8 cellular contexts compared by ENCODE assay signal in genomic region chr11:12888525-12889158, GRCh38.
A peak's percentile ranks its signal among the peaks of the same experiment; 100 is the strongest.
DNase-seq lines count a peak whose midpoint lies in the region; ATAC-seq and TF ChIP-seq lines count a peak whose summit lies in the region.

No MANE protein-coding gene starts in this region.

- DNase-seq in AG04450 (ENCODE audit: low read depth, low spot score) = peak; percentile 81
- peak; percentile 89 for DNase-seq in Karpas-422
- DNase-seq in RKO (ENCODE audit: low spot score) = peak; percentile 72
- peak; percentile 20 to 37 for DNase-seq in activated T-helper 1 cell treated with anti-CD3 and anti-CD28 coated beads, Interleukin-2, amount 50 U/mL, for 16 hours (ENCODE audit: low read depth in 1 of 2, low spot score in 1 of 2)
- DNase-seq in fibroblast of villous mesenchyme (ENCODE audit: low read depth) = peak; percentile 95
- peak; percentile 21 for DNase-seq in occipital lobe (lab: John Stamatoyannopoulos, UW)
- peak in 45 of 49 donors; percentile 4 to 82 (median 64) for DNase-seq in substantia nigra (lab: John Stamatoyannopoulos, UW)

- H3K4me3 ChIP-seq in AG04450 (ENCODE audit: low read depth, low read length) (no peak overlapping the region), Karpas-422 (ENCODE audit: low read length) (no peak overlapping the region), fibroblast of villous mesenchyme (ENCODE audit: low read depth, low read length) (no peak overlapping the region)

- no peak overlapping the region for H3K4me2 ChIP-seq in Karpas-422 (ENCODE audit: low read depth, low read length, poor library complexity, severe bottlenecking)

- TF ChIP-seq CTCF in AG04450 (IDR thresholded peaks at IDR 0.05; ENCODE audit: low read depth, low read length) (peak; percentile 80), fibroblast of villous mesenchyme (IDR thresholded peaks at IDR 0.05; ENCODE audit: insufficient read depth, low read depth, low read length) (peak; percentile 71)

- no peaks in the 10 kb centered on the region for H3K27me3 ChIP-seq in AG04450 (ENCODE audit: control insufficient read depth, insufficient read depth, low read length)
- H3K27me3 ChIP-seq in Karpas-422 (ENCODE audit: low read length) = no peaks in the 10 kb centered on the region

- POLR2A ChIA-PET in AG04450 (lab: Yijun Ruan, JAX) = interaction anchor here (0.6 to 1.1 kb wide), 6 partner anchors 11 to 558 kb away, joined by 3 to 7 read pairs (median 3); no protein-coding TSS in a partner anchor

- CTCF ChIA-PET in AG04450 (lab: Charles Lee) = interaction anchor here (0.6 to 3.5 kb wide), 37 partner anchors 9 to 602 kb away, joined by 3 to 29 read pairs (median 4); no protein-coding TSS in a partner anchor

- no peak overlapping the region for H2AFZ ChIP-seq in Karpas-422 (ENCODE audit: low read length)

- peak overlapping the region; percentile 74 for H3K27ac ChIP-seq in AG04450 (ENCODE audit: low read depth, low read length)
- H3K27ac ChIP-seq in Karpas-422 (ENCODE audit: low read length) = no peak overlapping the region
- no peak overlapping the region for H3K27ac ChIP-seq in substantia nigra (ENCODE audit: low read depth, low read length, poor library complexity, severe bottlenecking)

- no peaks in the 10 kb centered on the region for H3K36me3 ChIP-seq in Karpas-422 (ENCODE audit: insufficient read depth, low read length)

- no peaks in the 10 kb centered on the region for H4K20me1 ChIP-seq in Karpas-422 (ENCODE audit: insufficient read depth, low read depth, low read length)

- H3K9ac ChIP-seq in Karpas-422 (ENCODE audit: low read length) = no peak overlapping the region

- H3K79me2 ChIP-seq in Karpas-422 (ENCODE audit: low read length) = no peaks in the 10 kb centered on the region

- ATAC-seq in GM19025 (IDR thresholded peaks at IDR 0.05; ENCODE audit: low read depth, unreplicated experiment) = peak; percentile 48

- no peaks in the 10 kb centered on the region for H3K4me1 ChIP-seq in Karpas-422 (ENCODE audit: low read length)

- no peaks in the 10 kb centered on the region for H3K9me2 ChIP-seq in Karpas-422 (replicated peaks; ENCODE audit: insufficient read depth, low read length)

- H3K9me3 ChIP-seq in AG04450 (ENCODE audit: control insufficient read depth, insufficient read depth, low read length) (no peaks in the 10 kb centered on the region), Karpas-422 (ENCODE audit: low read length) (no peaks in the 10 kb centered on the region)

Comparison
In these comparisons a context has a peak if more than half of its experiments do, and no peak if none do; other contexts are left out.
1. DNase-seq: peak in every context shown above with its lines; median percentile 95 in fibroblast of villous mesenchyme; 89 in Karpas-422; 81 in AG04450; 72 in RKO; 64 in substantia nigra; 28 in activated T-helper 1 cell treated with anti-CD3 and anti-CD28 coated beads, Interleukin-2, amount 50 U/mL, for 16 hours; 21 in occipital lobe.